ENCODE assay signal across 13 cellular contexts in the genomic region with DNA sequence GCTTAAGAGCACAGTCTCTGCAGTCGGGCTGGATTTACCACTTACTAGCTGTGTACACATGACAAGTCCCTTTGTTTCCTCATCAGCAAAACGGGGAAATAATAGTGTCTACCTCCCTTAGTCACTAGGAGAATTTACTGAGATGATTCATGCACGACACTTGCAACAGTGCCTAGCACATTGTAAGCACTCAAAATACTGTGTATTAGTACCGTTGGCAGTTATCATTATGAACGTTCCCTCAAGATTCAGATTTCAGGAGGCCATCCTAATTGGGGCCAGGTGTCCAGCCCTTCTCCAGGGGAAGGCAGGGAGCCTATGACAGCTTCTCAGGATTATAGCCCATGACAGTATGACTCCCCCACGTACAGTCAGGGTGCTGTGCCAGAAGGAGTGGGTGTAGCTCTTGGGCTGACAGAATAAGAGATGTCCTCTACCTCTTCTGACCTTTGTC.
DNase-seq lines count a peak whose midpoint lies in the region; ATAC-seq lines count a peak whose summit lies in the region.
"Had no signal": no experiment of that assay in that cellular context is flagged by ENCODE, and none has a peak within 500 bp of the region (broad histone marks: within the 10 kb centered on the region; RNA-seq: fewer than 3 reads in every experiment).

No MANE protein-coding gene starts in this region.

- H2BK5ac ChIP-seq in mesenchymal stem cell (ENCODE audit: low read depth, low read length, poor library complexity, severe bottlenecking), result no peak overlapping the region

- no peak overlapping the region for H3K4me3 ChIP-seq in mesenchymal stem cell (ENCODE audit: insufficient read depth in 1 of 2, low read depth in 1 of 2, low read length in 2 of 2)
- H3K4me3 ChIP-seq: dorsolateral prefrontal cortex had no signal

- H2BK12ac ChIP-seq in mesenchymal stem cell (ENCODE audit: low read length in 2 of 2), result peak overlapping the region; percentile 59 to 97

- peak overlapping the region; percentile 77 for H4K91ac ChIP-seq in mesenchymal stem cell (ENCODE audit: low read length)

- H2AFZ ChIP-seq in mesenchymal stem cell (ENCODE audit: low read depth, low read length), result no peak overlapping the region

- peak overlapping the region in 1 of 2 experiments; percentile 57 for H3K4ac ChIP-seq in mesenchymal stem cell (ENCODE audit: low read depth in 1 of 2, low read length in 2 of 2)

- H3K27ac ChIP-seq in mesenchymal stem cell (ENCODE audit: low read length, poor library complexity, severe bottlenecking), result no peak overlapping the region
- H3K27ac ChIP-seq: dorsolateral prefrontal cortex had no signal

- H2BK120ac ChIP-seq in mesenchymal stem cell (ENCODE audit: low read depth, low read length), result peak overlapping the region; percentile 89

- peak overlapping the region; percentile 54 to 69 for H3K18ac ChIP-seq in mesenchymal stem cell (ENCODE audit: low read depth in 1 of 2, low read length in 2 of 2)

- DNase-seq in NCI-H748 (lab: John Stamatoyannopoulos, UW; ENCODE audit: unreplicated experiment) (peak; percentile 23), NCI-H748 treated with DMSO at 0.1 percent for 48 hours (lab: John Stamatoyannopoulos, UW) (no peak), mesenchymal stem cell (peak; percentile 76), NCI-H146 treated with DMSO at 0.1 percent for 48 hours (lab: John Stamatoyannopoulos, UW; ENCODE audit: unreplicated experiment) (no peak)
- DNase-seq in activated T-cell treated with anti-CD3 and anti-CD28 coated beads, Interleukin-2, amount 50 U/mL, for 48 hours, result peak; percentile 26 to 30
- DNase-seq: activated CD8-positive, alpha-beta memory T cell treated with anti-CD3 and anti-CD28 coated beads, Interleukin-2, amount 50 U/mL, for 4 hours; dorsolateral prefrontal cortex; NCI-H1417; occipital lobe; Right ventricle myocardium superior had no signal

- no peaks in the 10 kb centered on the region for H3K79me1 ChIP-seq in mesenchymal stem cell (replicated peaks; ENCODE audit: low read length, poor library complexity, severe bottlenecking)

- no peaks in the 10 kb centered on the region for H3K36me3 ChIP-seq in mesenchymal stem cell (ENCODE audit: control insufficient read depth in 1 of 2, insufficient read depth in 2 of 2, low read depth in 1 of 2, low read length in 2 of 2)

- H2BK15ac ChIP-seq in mesenchymal stem cell (ENCODE audit: low read depth, poor library complexity, severe bottlenecking), result peak overlapping the region; percentile 88

- no peak overlapping the region for H2AK5ac ChIP-seq in mesenchymal stem cell (ENCODE audit: low read length, severe bottlenecking)

- peak overlapping the region; percentile 39 for H3K9ac ChIP-seq in mesenchymal stem cell (ENCODE audit: low read length)

- no peaks in the 10 kb centered on the region for H3K9me3 ChIP-seq in mesenchymal stem cell (ENCODE audit: control insufficient read depth, low read length)

- H3K4me1 ChIP-seq in mesenchymal stem cell (ENCODE audit: control insufficient read depth, insufficient read depth, low read depth, low read length), result peaks cover 2% of the 10 kb centered on the region

- no peak overlapping the region for H3K14ac ChIP-seq in mesenchymal stem cell (ENCODE audit: low read length in 2 of 2)

- 52% methylated on average over 5 of the region's 6 CpGs for WGBS in mesenchymal stem cell

- ATAC-seq in HG03442 (IDR thresholded peaks at IDR 0.05; ENCODE audit: unreplicated experiment) (peak; percentile 29), GM21786 (IDR thresholded peaks at IDR 0.05; ENCODE audit: unreplicated experiment) (no peak), GM21423 (IDR thresholded peaks at IDR 0.05; ENCODE audit: unreplicated experiment) (no peak)

- H4K8ac ChIP-seq in mesenchymal stem cell (ENCODE audit: low read length), result peak overlapping the region; percentile 66

- no peak overlapping the region for H3K4me2 ChIP-seq in mesenchymal stem cell (ENCODE audit: low read length, poor library complexity, severe bottlenecking)

- H3K27me3 ChIP-seq in mesenchymal stem cell (ENCODE audit: control insufficient read depth in 1 of 2, insufficient read depth in 1 of 2, low read length in 2 of 2), result no peaks in the 10 kb centered on the region

- no peak overlapping the region for H3K23ac ChIP-seq in mesenchymal stem cell (ENCODE audit: low read length in 2 of 2)

Comparison
In these comparisons a context has a peak if more than half of its experiments do, and no peak if none do; other contexts are left out.
1. DNase-seq: peak in NCI-H748 (single experiment), activated T-cell treated with anti-CD3 and anti-CD28 coated beads, Interleukin-2, amount 50 U/mL, for 48 hours (2 of 2) and mesenchymal stem cell (single experiment); none in NCI-H748 treated with DMSO at 0.1 percent for 48 hours (single experiment) and NCI-H146 treated with DMSO at 0.1 percent for 48 hours (single experiment).